In the genomic region with DNA sequence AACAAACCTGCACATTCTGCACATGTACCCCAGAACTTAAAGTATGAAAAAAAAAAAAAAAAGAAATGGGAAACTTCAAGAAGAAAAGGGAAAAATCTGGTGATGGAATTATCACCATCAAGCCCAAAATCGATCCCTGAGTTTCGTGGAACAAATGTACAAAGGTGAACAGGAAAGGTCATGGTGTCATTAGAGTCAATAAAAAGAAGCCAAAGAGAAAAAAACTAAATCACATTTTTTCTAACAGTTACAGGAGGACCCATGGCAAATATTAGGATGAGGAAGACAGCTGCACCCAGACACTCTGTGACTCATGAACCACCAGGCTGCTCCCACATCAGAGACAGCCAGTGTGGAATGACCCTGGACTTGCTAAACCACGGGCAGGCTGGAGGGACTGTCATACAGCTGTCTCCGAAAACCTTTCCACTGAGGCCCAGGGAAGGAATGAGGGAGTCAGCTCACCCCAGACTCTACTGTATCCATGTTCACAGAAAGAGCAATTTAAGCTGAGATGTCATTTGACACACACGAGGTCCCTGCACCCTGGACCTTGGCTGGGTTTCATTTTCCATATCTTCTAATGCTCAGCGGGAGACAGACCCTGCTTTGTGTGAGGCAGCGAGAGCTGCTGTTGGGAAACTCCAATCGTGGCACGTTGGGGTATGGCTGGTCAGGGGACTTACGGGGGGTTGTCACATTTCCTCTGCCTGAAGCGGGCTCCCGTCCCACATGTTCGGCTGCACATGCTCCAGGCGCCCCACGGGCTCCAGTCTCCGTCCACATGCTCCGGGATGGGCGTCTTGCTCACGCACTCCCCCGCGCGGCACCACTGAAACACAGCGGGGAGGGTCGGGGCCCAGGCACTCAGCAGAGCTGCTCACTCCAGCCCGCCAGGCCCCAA, we compare ENCODE assay signal across 1 cellular context.
TF ChIP-seq lines count a peak whose summit lies in the region.

No MANE protein-coding gene starts in this region.

TF ChIP-seq in HepG2, 621 proteins besides CTCF, POLR2A, EP300 and RAD21 (continued from another document and continues in another):
- TF ChIP-seq, protein P1, sequence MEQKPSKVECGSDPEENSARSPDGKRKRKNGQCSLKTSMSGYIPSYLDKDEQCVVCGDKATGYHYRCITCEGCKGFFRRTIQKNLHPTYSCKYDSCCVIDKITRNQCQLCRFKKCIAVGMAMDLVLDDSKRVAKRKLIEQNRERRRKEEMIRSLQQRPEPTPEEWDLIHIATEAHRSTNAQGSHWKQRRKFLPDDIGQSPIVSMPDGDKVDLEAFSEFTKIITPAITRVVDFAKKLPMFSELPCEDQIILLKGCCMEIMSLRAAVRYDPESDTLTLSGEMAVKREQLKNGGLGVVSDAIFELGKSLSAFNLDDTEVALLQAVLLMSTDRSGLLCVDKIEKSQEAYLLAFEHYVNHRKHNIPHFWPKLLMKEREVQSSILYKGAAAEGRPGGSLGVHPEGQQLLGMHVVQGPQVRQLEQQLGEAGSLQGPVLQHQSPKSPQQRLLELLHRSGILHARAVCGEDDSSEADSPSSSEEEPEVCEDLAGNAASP (CRISPR knock-in tag; IDR thresholded peaks at IDR 0.05; ENCODE audit: borderline replicate concordance), result no peak
- TF ChIP-seq TEAD2 (CRISPR knock-in tag; IDR thresholded peaks at IDR 0.05) (0 out of 2 replicates have a peak, but pooled peaks have one; percentile 81), AGO2 (optimal IDR thresholded peaks at IDR 0.05; ENCODE audit: low read depth, low read length) (no peak), ZNF768 (CRISPR knock-in tag; IDR thresholded peaks at IDR 0.05) (peak; percentile 48; the same call in 1 of the 2 replicates), ZNF20 (CRISPR knock-in tag; IDR thresholded peaks at IDR 0.05) (0 out of 2 replicates have a peak, but pooled peaks have one; percentile 67), ZFP37 (CRISPR knock-in tag; IDR thresholded peaks at IDR 0.05; ENCODE audit: borderline replicate concordance) (peak; percentile 51; the same call in 1 of the 2 replicates), SSRP1 (CRISPR knock-in tag; IDR thresholded peaks at IDR 0.05) (no peak), EZH2 (conservative IDR thresholded peaks at IDR 0.05; ENCODE audit: low read depth, low read length) (no peak), ETV6 (CRISPR knock-in tag; conservative IDR thresholded peaks at IDR 0.05) (0 out of 2 replicates have a peak, but pooled peaks have one; percentile 55), ZNF790 (CRISPR knock-in tag; IDR thresholded peaks at IDR 0.05; ENCODE audit: borderline replicate concordance) (no peak), SIN3A (IDR thresholded peaks at IDR 0.05; ENCODE audit: borderline replicate concordance, low read depth, low read length) (no peak), ZBTB38 (CRISPR knock-in tag; IDR thresholded peaks at IDR 0.05) (peak; percentile 82), TOE1 (CRISPR knock-in tag; IDR thresholded peaks at IDR 0.05) (no peak), GABPA (IDR thresholded peaks at IDR 0.05; ENCODE audit: low read depth, low read length) (no peak), GABPA (CRISPR knock-in tag; IDR thresholded peaks at IDR 0.05; ENCODE audit: low read depth) (peak; percentile 42; the same call in 1 of the 2 replicates), ZNF644 (CRISPR knock-in tag; IDR thresholded peaks at IDR 0.05; ENCODE audit: low read depth) (0 out of 2 replicates have a peak, but pooled peaks have one; percentile 35), RFX5 (IDR thresholded peaks at IDR 0.05; ENCODE audit: low read depth, low read length) (no peak), RNF2 (conservative IDR thresholded peaks at IDR 0.05; ENCODE audit: low read depth) (peak; percentile 89), ZNF232 (CRISPR knock-in tag; IDR thresholded peaks at IDR 0.05; ENCODE audit: borderline replicate concordance) (peak; percentile 86; the same call in 1 of the 2 replicates), ZNF337 (CRISPR knock-in tag; IDR thresholded peaks at IDR 0.05; ENCODE audit: borderline replicate concordance, low read depth) (0 out of 2 replicates have a peak, but pooled peaks have one; percentile 76), NAIF1 (CRISPR knock-in tag; IDR thresholded peaks at IDR 0.05; ENCODE audit: borderline replicate concordance) (no peak), ZSCAN20 (CRISPR knock-in tag; IDR thresholded peaks at IDR 0.05; ENCODE audit: borderline replicate concordance) (no peak), ZNF24 (IDR thresholded peaks at IDR 0.05) (no peak), CEBPB (IDR thresholded peaks at IDR 0.05; ENCODE audit: borderline replicate concordance, low read depth, low read length) (0 out of 2 replicates have a peak, but pooled peaks have one; percentile 5), TBL1XR1 (IDR thresholded peaks at IDR 0.05; ENCODE audit: borderline replicate concordance, low read length, partially characterized antibody) (no peak), ZNF570 (CRISPR knock-in tag; IDR thresholded peaks at IDR 0.05; ENCODE audit: borderline replicate concordance) (no peak), TCF12 (IDR thresholded peaks at IDR 0.05) (no peak), TCF12 (CRISPR knock-in tag; IDR thresholded peaks at IDR 0.05) (no peak), ZNF34 (CRISPR knock-in tag; IDR thresholded peaks at IDR 0.05; ENCODE audit: borderline replicate concordance) (no peak), ZFP90 (CRISPR knock-in tag; IDR thresholded peaks at IDR 0.05; ENCODE audit: borderline replicate concordance) (peak; percentile 40; the same call in 1 of the 2 replicates)
- TF ChIP-seq, protein P2, sequence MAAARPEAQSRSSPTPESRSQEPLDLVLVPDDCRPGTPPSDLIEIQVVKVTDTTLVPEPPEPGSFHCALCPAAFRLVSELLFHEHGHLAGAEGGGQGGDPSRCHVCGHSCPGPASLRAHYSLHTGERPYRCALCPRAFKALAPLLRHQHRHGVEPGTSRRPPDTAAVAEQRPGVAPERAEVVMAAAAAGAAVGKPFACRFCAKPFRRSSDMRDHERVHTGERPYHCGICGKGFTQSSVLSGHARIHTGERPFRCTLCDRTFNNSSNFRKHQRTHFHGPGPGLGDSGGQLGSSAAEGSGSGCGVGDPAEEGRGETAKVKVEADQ (CRISPR knock-in tag; IDR thresholded peaks at IDR 0.05; ENCODE audit: borderline replicate concordance), result peak; percentile 75; the same call in 1 of the 2 replicates
- TF ChIP-seq, protein P3, sequence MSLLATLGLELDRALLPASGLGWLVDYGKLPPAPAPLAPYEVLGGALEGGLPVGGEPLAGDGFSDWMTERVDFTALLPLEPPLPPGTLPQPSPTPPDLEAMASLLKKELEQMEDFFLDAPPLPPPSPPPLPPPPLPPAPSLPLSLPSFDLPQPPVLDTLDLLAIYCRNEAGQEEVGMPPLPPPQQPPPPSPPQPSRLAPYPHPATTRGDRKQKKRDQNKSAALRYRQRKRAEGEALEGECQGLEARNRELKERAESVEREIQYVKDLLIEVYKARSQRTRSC (CRISPR knock-in tag; IDR thresholded peaks at IDR 0.05; ENCODE audit: low read depth), result no peak
- TF ChIP-seq, protein P4, sequence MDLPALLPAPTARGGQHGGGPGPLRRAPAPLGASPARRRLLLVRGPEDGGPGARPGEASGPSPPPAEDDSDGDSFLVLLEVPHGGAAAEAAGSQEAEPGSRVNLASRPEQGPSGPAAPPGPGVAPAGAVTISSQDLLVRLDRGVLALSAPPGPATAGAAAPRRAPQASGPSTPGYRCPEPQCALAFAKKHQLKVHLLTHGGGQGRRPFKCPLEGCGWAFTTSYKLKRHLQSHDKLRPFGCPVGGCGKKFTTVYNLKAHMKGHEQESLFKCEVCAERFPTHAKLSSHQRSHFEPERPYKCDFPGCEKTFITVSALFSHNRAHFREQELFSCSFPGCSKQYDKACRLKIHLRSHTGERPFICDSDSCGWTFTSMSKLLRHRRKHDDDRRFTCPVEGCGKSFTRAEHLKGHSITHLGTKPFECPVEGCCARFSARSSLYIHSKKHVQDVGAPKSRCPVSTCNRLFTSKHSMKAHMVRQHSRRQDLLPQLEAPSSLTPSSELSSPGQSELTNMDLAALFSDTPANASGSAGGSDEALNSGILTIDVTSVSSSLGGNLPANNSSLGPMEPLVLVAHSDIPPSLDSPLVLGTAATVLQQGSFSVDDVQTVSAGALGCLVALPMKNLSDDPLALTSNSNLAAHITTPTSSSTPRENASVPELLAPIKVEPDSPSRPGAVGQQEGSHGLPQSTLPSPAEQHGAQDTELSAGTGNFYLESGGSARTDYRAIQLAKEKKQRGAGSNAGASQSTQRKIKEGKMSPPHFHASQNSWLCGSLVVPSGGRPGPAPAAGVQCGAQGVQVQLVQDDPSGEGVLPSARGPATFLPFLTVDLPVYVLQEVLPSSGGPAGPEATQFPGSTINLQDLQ (CRISPR knock-in tag; IDR thresholded peaks at IDR 0.05), result no peak
- TF ChIP-seq, protein P5, sequence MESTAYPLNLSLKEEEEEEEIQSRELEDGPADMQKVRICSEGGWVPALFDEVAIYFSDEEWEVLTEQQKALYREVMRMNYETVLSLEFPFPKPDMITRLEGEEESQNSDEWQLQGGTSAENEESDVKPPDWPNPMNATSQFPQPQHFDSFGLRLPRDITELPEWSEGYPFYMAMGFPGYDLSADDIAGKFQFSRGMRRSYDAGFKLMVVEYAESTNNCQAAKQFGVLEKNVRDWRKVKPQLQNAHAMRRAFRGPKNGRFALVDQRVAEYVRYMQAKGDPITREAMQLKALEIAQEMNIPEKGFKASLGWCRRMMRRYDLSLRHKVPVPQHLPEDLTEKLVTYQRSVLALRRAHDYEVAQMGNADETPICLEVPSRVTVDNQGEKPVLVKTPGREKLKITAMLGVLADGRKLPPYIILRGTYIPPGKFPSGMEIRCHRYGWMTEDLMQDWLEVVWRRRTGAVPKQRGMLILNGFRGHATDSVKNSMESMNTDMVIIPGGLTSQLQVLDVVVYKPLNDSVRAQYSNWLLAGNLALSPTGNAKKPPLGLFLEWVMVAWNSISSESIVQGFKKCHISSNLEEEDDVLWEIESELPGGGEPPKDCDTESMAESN (CRISPR knock-in tag; conservative IDR thresholded peaks at IDR 0.05), result peak; percentile 85
- TF ChIP-seq, protein P6, sequence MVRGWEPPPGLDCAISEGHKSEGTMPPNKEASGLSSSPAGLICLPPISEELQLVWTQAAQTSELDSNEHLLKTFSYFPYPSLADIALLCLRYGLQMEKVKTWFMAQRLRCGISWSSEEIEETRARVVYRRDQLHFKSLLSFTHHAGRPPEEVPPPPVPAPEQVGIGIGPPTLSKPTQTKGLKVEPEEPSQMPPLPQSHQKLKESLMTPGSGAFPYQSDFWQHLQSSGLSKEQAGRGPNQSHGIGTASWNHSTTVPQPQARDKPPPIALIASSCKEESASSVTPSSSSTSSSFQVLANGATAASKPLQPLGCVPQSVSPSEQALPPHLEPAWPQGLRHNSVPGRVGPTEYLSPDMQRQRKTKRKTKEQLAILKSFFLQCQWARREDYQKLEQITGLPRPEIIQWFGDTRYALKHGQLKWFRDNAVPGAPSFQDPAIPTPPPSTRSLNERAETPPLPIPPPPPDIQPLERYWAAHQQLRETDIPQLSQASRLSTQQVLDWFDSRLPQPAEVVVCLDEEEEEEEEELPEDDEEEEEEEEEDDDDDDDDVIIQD (CRISPR knock-in tag; IDR thresholded peaks at IDR 0.05; ENCODE audit: low read depth), result no peak; the same call in 1 of the 2 replicates
- TF ChIP-seq, protein P7, sequence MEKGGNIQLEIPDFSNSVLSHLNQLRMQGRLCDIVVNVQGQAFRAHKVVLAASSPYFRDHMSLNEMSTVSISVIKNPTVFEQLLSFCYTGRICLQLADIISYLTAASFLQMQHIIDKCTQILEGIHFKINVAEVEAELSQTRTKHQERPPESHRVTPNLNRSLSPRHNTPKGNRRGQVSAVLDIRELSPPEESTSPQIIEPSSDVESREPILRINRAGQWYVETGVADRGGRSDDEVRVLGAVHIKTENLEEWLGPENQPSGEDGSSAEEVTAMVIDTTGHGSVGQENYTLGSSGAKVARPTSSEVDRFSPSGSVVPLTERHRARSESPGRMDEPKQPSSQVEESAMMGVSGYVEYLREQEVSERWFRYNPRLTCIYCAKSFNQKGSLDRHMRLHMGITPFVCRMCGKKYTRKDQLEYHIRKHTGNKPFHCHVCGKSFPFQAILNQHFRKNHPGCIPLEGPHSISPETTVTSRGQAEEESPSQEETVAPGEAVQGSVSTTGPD (CRISPR knock-in tag; IDR thresholded peaks at IDR 0.05), result no peak
- TF ChIP-seq, protein P8, sequence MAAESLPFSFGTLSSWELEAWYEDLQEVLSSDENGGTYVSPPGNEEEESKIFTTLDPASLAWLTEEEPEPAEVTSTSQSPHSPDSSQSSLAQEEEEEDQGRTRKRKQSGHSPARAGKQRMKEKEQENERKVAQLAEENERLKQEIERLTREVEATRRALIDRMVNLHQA (CRISPR knock-in tag; IDR thresholded peaks at IDR 0.05), result no peak
- TF ChIP-seq, protein P9, sequence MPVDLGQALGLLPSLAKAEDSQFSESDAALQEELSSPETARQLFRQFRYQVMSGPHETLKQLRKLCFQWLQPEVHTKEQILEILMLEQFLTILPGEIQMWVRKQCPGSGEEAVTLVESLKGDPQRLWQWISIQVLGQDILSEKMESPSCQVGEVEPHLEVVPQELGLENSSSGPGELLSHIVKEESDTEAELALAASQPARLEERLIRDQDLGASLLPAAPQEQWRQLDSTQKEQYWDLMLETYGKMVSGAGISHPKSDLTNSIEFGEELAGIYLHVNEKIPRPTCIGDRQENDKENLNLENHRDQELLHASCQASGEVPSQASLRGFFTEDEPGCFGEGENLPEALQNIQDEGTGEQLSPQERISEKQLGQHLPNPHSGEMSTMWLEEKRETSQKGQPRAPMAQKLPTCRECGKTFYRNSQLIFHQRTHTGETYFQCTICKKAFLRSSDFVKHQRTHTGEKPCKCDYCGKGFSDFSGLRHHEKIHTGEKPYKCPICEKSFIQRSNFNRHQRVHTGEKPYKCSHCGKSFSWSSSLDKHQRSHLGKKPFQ (CRISPR knock-in tag; IDR thresholded peaks at IDR 0.05; ENCODE audit: insufficient replicate concordance), result peak; percentile 69
- TF ChIP-seq, protein P10, sequence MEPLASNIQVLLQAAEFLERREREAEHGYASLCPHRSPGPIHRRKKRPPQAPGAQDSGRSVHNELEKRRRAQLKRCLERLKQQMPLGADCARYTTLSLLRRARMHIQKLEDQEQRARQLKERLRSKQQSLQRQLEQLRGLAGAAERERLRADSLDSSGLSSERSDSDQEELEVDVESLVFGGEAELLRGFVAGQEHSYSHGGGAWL (CRISPR knock-in tag; IDR thresholded peaks at IDR 0.05), result peak; percentile 88
- TF ChIP-seq, protein P11, sequence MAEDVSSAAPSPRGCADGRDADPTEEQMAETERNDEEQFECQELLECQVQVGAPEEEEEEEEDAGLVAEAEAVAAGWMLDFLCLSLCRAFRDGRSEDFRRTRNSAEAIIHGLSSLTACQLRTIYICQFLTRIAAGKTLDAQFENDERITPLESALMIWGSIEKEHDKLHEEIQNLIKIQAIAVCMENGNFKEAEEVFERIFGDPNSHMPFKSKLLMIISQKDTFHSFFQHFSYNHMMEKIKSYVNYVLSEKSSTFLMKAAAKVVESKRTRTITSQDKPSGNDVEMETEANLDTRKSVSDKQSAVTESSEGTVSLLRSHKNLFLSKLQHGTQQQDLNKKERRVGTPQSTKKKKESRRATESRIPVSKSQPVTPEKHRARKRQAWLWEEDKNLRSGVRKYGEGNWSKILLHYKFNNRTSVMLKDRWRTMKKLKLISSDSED (CRISPR knock-in tag; IDR thresholded peaks at IDR 0.05), result 0 out of 2 replicates have a peak, but pooled peaks have one; percentile 49
- TF ChIP-seq, protein P12, sequence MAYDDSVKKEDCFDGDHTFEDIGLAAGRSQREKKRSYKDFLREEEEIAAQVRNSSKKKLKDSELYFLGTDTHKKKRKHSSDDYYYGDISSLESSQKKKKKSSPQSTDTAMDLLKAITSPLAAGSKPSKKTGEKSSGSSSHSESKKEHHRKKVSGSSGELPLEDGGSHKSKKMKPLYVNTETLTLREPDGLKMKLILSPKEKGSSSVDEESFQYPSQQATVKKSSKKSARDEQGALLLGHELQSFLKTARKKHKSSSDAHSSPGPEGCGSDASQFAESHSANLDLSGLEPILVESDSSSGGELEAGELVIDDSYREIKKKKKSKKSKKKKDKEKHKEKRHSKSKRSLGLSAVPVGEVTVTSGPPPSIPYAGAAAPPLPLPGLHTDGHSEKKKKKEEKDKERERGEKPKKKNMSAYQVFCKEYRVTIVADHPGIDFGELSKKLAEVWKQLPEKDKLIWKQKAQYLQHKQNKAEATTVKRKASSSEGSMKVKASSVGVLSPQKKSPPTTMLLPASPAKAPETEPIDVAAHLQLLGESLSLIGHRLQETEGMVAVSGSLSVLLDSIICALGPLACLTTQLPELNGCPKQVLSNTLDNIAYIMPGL (CRISPR knock-in tag; IDR thresholded peaks at IDR 0.05; ENCODE audit: borderline replicate concordance in 1 of 2, low read depth in 1 of 2), result peak; percentile 71 to 76
